In genomic region chr7:128454808-128455555, GRCh38 we compare ENCODE assay signal across 8 cellular contexts. TPM values are rescaled to one million over a fixed set of nuclear protein-coding genes. Genes with fewer than 3 reads are reported as not detected.
A peak's percentile ranks its signal among the peaks of the same experiment; 100 is the strongest.
DNase-seq lines count a peak whose midpoint lies in the region; ATAC-seq and TF ChIP-seq lines count a peak whose summit lies in the region.

No MANE protein-coding gene starts in this region.

- H3K27ac Mint-ChIP-seq in nephron: peak overlapping the region; percentile 98 to 99 (median 99)

- H3K27ac ChIP-seq in ectodermal cell (ENCODE audit: insufficient read depth, low read depth, low read length, poor library complexity, severe bottlenecking): peak overlapping the region; percentile 90

- H3K4me3 ChIP-seq in GM12864 (ENCODE audit: low read depth, low read length) (peak overlapping the region; percentile 73), ectodermal cell (ENCODE audit: insufficient read depth, low read depth, low read length) (peak overlapping the region; percentile 96)

- peaks cover 72% of the 10 kb centered on the region for H3K4me1 Mint-ChIP-seq in nephron

- DNase-seq in GM12864 (ENCODE audit: low read depth) (no peak), OCI-M1 (lab: John Stamatoyannopoulos, UW) (peak; percentile 55), GF-D8 (lab: John Stamatoyannopoulos, UW) (no peak)

- peaks cover 25% of the 10 kb centered on the region for H3K4me1 ChIP-seq in ectodermal cell (ENCODE audit: control insufficient read depth, insufficient read depth, low read length)

- H3K36me3 ChIP-seq in ectodermal cell (ENCODE audit: control insufficient read depth, insufficient read depth, low read length): peaks cover 6% of the 10 kb centered on the region

- TF ChIP-seq CTCF in GM12864 (IDR thresholded peaks at IDR 0.05; ENCODE audit: low read depth, low read length, missing control alignments) (peak; percentile 16), nephron (IDR thresholded peaks at IDR 0.05; ENCODE audit: unreplicated experiment in 3 of 3) (no peak)

- ATAC-seq in HG03039 (IDR thresholded peaks at IDR 0.05; ENCODE audit: unreplicated experiment): no peak
- no peak for ATAC-seq in GM18858 (IDR thresholded peaks at IDR 0.05; ENCODE audit: unreplicated experiment)
- ATAC-seq in HG02678 (IDR thresholded peaks at IDR 0.05; ENCODE audit: unreplicated experiment): no peak

- H3K9me3 Mint-ChIP-seq in nephron: no peaks in the 10 kb centered on the region

- 66 to 69% methylated on average over 26 of the region's 26 CpGs for WGBS in ectodermal cell, 2 experiments

- H3K36me3 Mint-ChIP-seq in nephron (ENCODE audit: low read depth): peaks cover 23% of the 10 kb centered on the region

- H3K9me3 ChIP-seq in ectodermal cell (ENCODE audit: control insufficient read depth, low read length): no peaks in the 10 kb centered on the region

- H3K27me3 ChIP-seq in ectodermal cell (ENCODE audit: control insufficient read depth, insufficient read depth, low read length, poor library complexity, severe bottlenecking): no peaks in the 10 kb centered on the region

- H3K27me3 Mint-ChIP-seq in nephron (ENCODE audit: low read depth): peaks cover 3% of the 10 kb centered on the region

- peak overlapping the region; percentile 91 to 94 (median 93) for H3K4me3 Mint-ChIP-seq in nephron

RNA-seq across cellular contexts. Expression of gene HILPDA, which starts 0.7 kb away (rescaled TPM):
- 51.5 TPM for polyA plus RNA-seq in ectodermal cell (2013, experiment 1 of 4)
- polyA plus RNA-seq in ectodermal cell (2013, experiment 2 of 4): 53.1 TPM
- polyA plus RNA-seq in ectodermal cell (2013, experiment 3 of 4): 50.6 TPM
- 51.4 TPM for polyA plus RNA-seq in ectodermal cell (2013, experiment 4 of 4)

RNA-seq across cellular contexts. Expression of gene METTL2B, which starts 21.6 kb away (rescaled TPM):
- polyA plus RNA-seq in ectodermal cell (2013, experiment 1 of 4): 36.6 TPM
- 44.4 TPM for polyA plus RNA-seq in ectodermal cell (2013, experiment 2 of 4)
- 31.9 TPM for polyA plus RNA-seq in ectodermal cell (2013, experiment 3 of 4)
- 32.1 TPM for polyA plus RNA-seq in ectodermal cell (2013, experiment 4 of 4)

RNA-seq across cellular contexts. Expression of gene IMPDH1, which starts 45.2 kb away (rescaled TPM):
- polyA plus RNA-seq in ectodermal cell (2013, experiment 1 of 4): 42.9 TPM
- 35.1 TPM for polyA plus RNA-seq in ectodermal cell (2013, experiment 2 of 4)
- 34.7 TPM for polyA plus RNA-seq in ectodermal cell (2013, experiment 3 of 4)
- 33.2 TPM for polyA plus RNA-seq in ectodermal cell (2013, experiment 4 of 4)
